ENCODE assay signal across 9 cellular contexts in genomic region chr11:2420502-2421225, GRCh38. TPM values are rescaled to one million over a fixed set of nuclear protein-coding genes. Genes with fewer than 3 reads are reported as not detected.
DNase-seq lines count a peak whose midpoint lies in the region; ATAC-seq and TF ChIP-seq lines count a peak whose summit lies in the region.
"Had no signal": no experiment of that assay in that cellular context is flagged by ENCODE, and none has a peak within 500 bp of the region (broad histone marks: within the 10 kb centered on the region; RNA-seq: fewer than 3 reads in every experiment).

No MANE protein-coding gene starts in this region.

- no peaks in the 10 kb centered on the region for H3K36me3 ChIP-seq in left lung

- H3K36me3 Mint-ChIP-seq in activated CD4-positive, alpha-beta T cell treated with anti-CD3 and anti-CD28 coated beads for 36 hours (ENCODE audit: low read depth): no peaks in the 10 kb centered on the region
- H3K36me3 Mint-ChIP-seq in chondrocyte (ENCODE audit: low read depth): no peaks in the 10 kb centered on the region

- no peaks in the 10 kb centered on the region for H3K9me3 Mint-ChIP-seq in activated CD4-positive, alpha-beta T cell treated with anti-CD3 and anti-CD28 coated beads for 36 hours (ENCODE audit: low read depth)
- no peaks in the 10 kb centered on the region for H3K9me3 Mint-ChIP-seq in chondrocyte (ENCODE audit: low read depth)

- no peak overlapping the region for H3K4me3 Mint-ChIP-seq in activated CD4-positive, alpha-beta T cell treated with anti-CD3 and anti-CD28 coated beads for 36 hours
- H3K4me3 Mint-ChIP-seq in chondrocyte (ENCODE audit: unreplicated experiment): no peak overlapping the region

- intact Hi-C loops in activated CD4-positive, alpha-beta T cell treated with anti-CD3 and anti-CD28 coated beads for 36 hours (cut with DNase I, micrococcal nuclease): loop anchor here (1.0 to 2.0 kb wide), 5 partner anchors 115 to 254 kb away; no protein-coding TSS in a partner anchor
- intact Hi-C loops in left lung (cut with DNase I): loop anchor here (2.0 to 10.0 kb wide), 3 partner anchors 116 to 226 kb away; no protein-coding TSS in a partner anchor

- no peaks in the 10 kb centered on the region for H3K9me3 ChIP-seq in left lung

- H3K27ac Mint-ChIP-seq in activated CD4-positive, alpha-beta T cell treated with anti-CD3 and anti-CD28 coated beads for 36 hours: no peak overlapping the region
- no peak overlapping the region for H3K27ac Mint-ChIP-seq in chondrocyte (ENCODE audit: unreplicated experiment)

- no peak overlapping the region for H3K4me3 ChIP-seq in left lung

- H3K27ac ChIP-seq in left lung: no peak overlapping the region

- CTCF ChIA-PET in activated CD4-positive, alpha-beta T cell treated with anti-CD3 and anti-CD28 coated beads for 36 hours (lab: Charles Lee): interaction anchor here (0.5 to 5.1 kb wide), 31 partner anchors 11 to 617 kb away, joined by 3 to 102 read pairs (median 4); partner anchors contain the start of genes C11orf21, CD81, TSPAN32 and TSSC4

- peak; percentile 59 for ATAC-seq in HG02763 (IDR thresholded peaks at IDR 0.05; ENCODE audit: unreplicated experiment)
- ATAC-seq in activated CD4-positive, alpha-beta T cell treated with anti-CD3 and anti-CD28 coated beads for 36 hours: peak; percentile 96
- ATAC-seq in left lung: peak; percentile 97
- ATAC-seq in HG02970 (IDR thresholded peaks at IDR 0.05; ENCODE audit: low FRiP score, unreplicated experiment): no peak

- H3K27me3 ChIP-seq in left lung: peaks cover 0 to 16% of the 10 kb centered on the region in 2 donors

- DNase-seq in DMS 273 treated with DMSO at 0.1 percent for 48 hours (lab: John Stamatoyannopoulos, UW): peak; percentile 9
- peak; percentile 81 for DNase-seq in NCI-H345 treated with DMSO at 0.1 percent for 48 hours (lab: John Stamatoyannopoulos, UW; ENCODE audit: unreplicated experiment)
- DNase-seq in activated CD4-positive, alpha-beta T cell treated with anti-CD3 and anti-CD28 coated beads for 36 hours: peak; percentile 85
- no peak for DNase-seq in chondrocyte (ENCODE audit: low spot score)
- DNase-seq in left lung: peak; percentile 76 to 93
- peak; percentile 73 to 75 for DNase-seq in stimulated activated CD4-positive, alpha-beta T cell treated with anti-CD3 and anti-CD28 coated beads, Interleukin-2, amount 100 ng/mL, for 48 hours

- H3K27me3 Mint-ChIP-seq in activated CD4-positive, alpha-beta T cell treated with anti-CD3 and anti-CD28 coated beads for 36 hours: no peaks in the 10 kb centered on the region
- H3K27me3 Mint-ChIP-seq in chondrocyte (ENCODE audit: low read depth): peaks cover 2% of the 10 kb centered on the region

- POLR2A ChIA-PET in activated CD4-positive, alpha-beta T cell treated with anti-CD3 and anti-CD28 coated beads for 36 hours (lab: Charles Lee): interaction anchor here (0.6 kb wide), 1 partner anchor 479 kb away, joined by 3 read pairs; no protein-coding TSS in a partner anchor

- H3K4me1 ChIP-seq in left lung: peaks cover 0 to 14% of the 10 kb centered on the region in 2 donors

- peak; percentile 93 for TF ChIP-seq CTCF in chondrocyte (IDR thresholded peaks at IDR 0.05)
- peak; percentile 90 to 96 for TF ChIP-seq CTCF in left lung (IDR thresholded peaks at IDR 0.05)

- H3K4me1 Mint-ChIP-seq in activated CD4-positive, alpha-beta T cell treated with anti-CD3 and anti-CD28 coated beads for 36 hours: no peaks in the 10 kb centered on the region
- H3K4me1 Mint-ChIP-seq in chondrocyte (ENCODE audit: low read depth): no peaks in the 10 kb centered on the region

RNA-seq across cellular contexts. Expression of gene TSSC4, which starts 20.1 kb away (rescaled TPM):
- 10 to 100 TPM; 19.8 to 38.4 TPM for total RNA-seq in activated CD4-positive, alpha-beta T cell treated with anti-CD3 and anti-CD28 coated beads for 36 hours
- total RNA-seq in chondrocyte: 44.1 to 55.2 TPM (median 52.2 TPM) in 3 replicates
- total RNA-seq in left lung: 10 to 100 TPM; 35.3 to 47.6 TPM

RNA-seq across cellular contexts. Expression of gene TRPM5, which starts 23.6 kb away (rescaled TPM):
- under 1 TPM in 1 of 2 experiments, not detected in 1; 0.05 TPM for total RNA-seq in activated CD4-positive, alpha-beta T cell treated with anti-CD3 and anti-CD28 coated beads for 36 hours
- total RNA-seq in chondrocyte: not detected in 3 replicates
- not detected for total RNA-seq in left lung
- total RNA-seq: T-helper 1 cell treated with Interleukin-12 subunit alpha and Interleukin-12 subunit beta and Interleukin-4 antibody, amounts not matched to agents 30 ng/mL and 1 ng/mL, for 36 hours had no signal

RNA-seq across cellular contexts. Expression of gene KCNQ1, which starts 24.1 kb away (rescaled TPM):
- 10 to 100 TPM in 1 of 2 experiments, 1 to 10 TPM in 1; 9.1 to 10.9 TPM for total RNA-seq in activated CD4-positive, alpha-beta T cell treated with anti-CD3 and anti-CD28 coated beads for 36 hours
- 0.41 TPM in 1 of 3 replicates, not detected in the others for total RNA-seq in chondrocyte
- 10 to 100 TPM; 33.7 to 37.7 TPM for total RNA-seq in left lung

RNA-seq across cellular contexts. Expression of gene CD81, which starts 43.6 kb away (rescaled TPM):
- 100 to 1,000 TPM; 118 to 145 TPM for total RNA-seq in activated CD4-positive, alpha-beta T cell treated with anti-CD3 and anti-CD28 coated beads for 36 hours
- total RNA-seq in chondrocyte: 403 to 442 TPM (median 441 TPM) in 3 replicates
- 100 to 1,000 TPM; 641 to 754 TPM for total RNA-seq in left lung
